8 cellular contexts compared by ENCODE assay signal in the genomic region with DNA sequence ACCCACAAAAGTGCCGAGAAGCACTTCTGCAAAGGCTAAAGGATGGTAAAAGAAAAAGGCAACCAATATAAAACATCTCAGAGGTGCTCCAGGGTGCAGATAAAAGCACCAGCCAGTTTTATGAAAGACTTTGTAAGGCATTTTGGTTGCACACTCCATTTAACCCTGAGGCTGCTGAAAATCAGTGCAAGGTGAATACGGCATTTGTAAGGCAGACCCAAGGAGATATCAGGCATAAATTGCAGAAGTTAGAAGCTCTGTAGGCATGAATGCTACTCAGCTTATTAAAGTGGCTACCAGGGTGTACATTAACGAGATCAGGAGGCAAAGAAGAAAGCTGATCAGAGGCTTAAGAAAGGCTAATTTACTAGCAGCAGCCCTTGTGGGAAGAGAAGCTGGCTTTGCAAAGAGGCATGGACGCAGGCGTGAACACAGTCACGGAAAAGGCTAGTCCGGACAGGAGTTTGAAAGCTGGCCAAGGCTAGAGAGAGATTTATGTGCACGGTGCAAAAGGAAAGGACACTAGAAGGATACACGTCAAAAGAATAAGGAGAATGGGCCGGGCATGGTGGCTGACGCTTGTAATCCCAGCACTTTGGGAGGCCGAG.
DNase-seq lines count a peak whose midpoint lies in the region; ATAC-seq and TF ChIP-seq lines count a peak whose summit lies in the region.

No MANE protein-coding gene starts in this region.

- H3K4me1 Mint-ChIP-seq in activated naive CD4-positive, alpha-beta T cell treated with anti-CD3 and anti-CD28 coated beads for 36 hours (ENCODE audit: low read depth), result peaks cover 22% of the 10 kb centered on the region
- H3K4me1 Mint-ChIP-seq in memory B cell, result peaks cover 20% of the 10 kb centered on the region

- H3K4me1 ChIP-seq in breast epithelium (peaks cover 0 to 2% of the 10 kb centered on the region in 2 donors), urinary bladder (ENCODE audit: insufficient read depth) (no peaks in the 10 kb centered on the region)

- H3K27me3 Mint-ChIP-seq in activated naive CD4-positive, alpha-beta T cell treated with anti-CD3 and anti-CD28 coated beads for 36 hours (ENCODE audit: low read depth), result no peaks in the 10 kb centered on the region
- no peaks in the 10 kb centered on the region for H3K27me3 Mint-ChIP-seq in memory B cell

- peak overlapping the region; percentile 68 to 82 for H3K27ac ChIP-seq in breast epithelium
- H3K27ac ChIP-seq in urinary bladder (ENCODE audit: low read depth), result no peak overlapping the region

- peak overlapping the region; percentile 48 to 67 (median 54) for H3K4me3 ChIP-seq in breast epithelium
- H3K4me3 ChIP-seq in urinary bladder (ENCODE audit: low read depth, low read length), result peak overlapping the region; percentile 32

- ATAC-seq in memory B cell (ENCODE audit: low read depth), result no peak

- H3K4me3 Mint-ChIP-seq in activated naive CD4-positive, alpha-beta T cell treated with anti-CD3 and anti-CD28 coated beads for 36 hours, result peak overlapping the region; percentile 78
- peak overlapping the region; percentile 89 for H3K4me3 Mint-ChIP-seq in memory B cell

- H3K9me3 Mint-ChIP-seq in activated naive CD4-positive, alpha-beta T cell treated with anti-CD3 and anti-CD28 coated beads for 36 hours, result no peaks in the 10 kb centered on the region
- H3K9me3 Mint-ChIP-seq in memory B cell, result no peaks in the 10 kb centered on the region

- intact Hi-C loops in activated naive CD4-positive, alpha-beta T cell treated with anti-CD3 and anti-CD28 coated beads for 36 hours (cut with micrococcal nuclease), result loop anchor here (2.0 kb wide), 2 partner anchors 36 to 100 kb away; partner anchors contain the start of gene ZNF429
- intact Hi-C loops in breast epithelium (cut with DNase I; ENCODE audit: low total_unique reads), result no loop called here

- DNase-seq in activated naive CD4-positive, alpha-beta T cell treated with anti-CD3 and anti-CD28 coated beads for 36 hours, result no peak
- DNase-seq in activated naive CD4-positive, alpha-beta T cell treated with Interleukin-2 at 50 U/mL for 16 hours, result no peak
- peak in 1 of 2 donors; percentile 30 for DNase-seq in breast epithelium (ENCODE audit: low spot score in 2 of 2)
- no peak for DNase-seq in memory B cell (ENCODE audit: low spot score in 2 of 2)
- no peak for DNase-seq in activated gamma-delta T cell (lab: John Stamatoyannopoulos, UW)
- DNase-seq in NCI-H510A (lab: John Stamatoyannopoulos, UW), result no peak
- DNase-seq in SHP77 treated with DMSO at 0.1 percent for 48 hours (lab: John Stamatoyannopoulos, UW), result no peak

- CTCF ChIA-PET in activated naive CD4-positive, alpha-beta T cell treated with anti-CD3 and anti-CD28 coated beads for 36 hours (lab: Charles Lee), result interaction anchor here (1.0 to 1.1 kb wide), 2 partner anchors 10 to 94 kb away, joined by 4 read pairs; no protein-coding TSS in a partner anchor

- peak overlapping the region; percentile 82 for H3K27ac Mint-ChIP-seq in activated naive CD4-positive, alpha-beta T cell treated with anti-CD3 and anti-CD28 coated beads for 36 hours
- H3K27ac Mint-ChIP-seq in memory B cell, result peak overlapping the region; percentile 93

- no peaks in the 10 kb centered on the region for H3K36me3 Mint-ChIP-seq in activated naive CD4-positive, alpha-beta T cell treated with anti-CD3 and anti-CD28 coated beads for 36 hours (ENCODE audit: low read depth)
- no peaks in the 10 kb centered on the region for H3K36me3 Mint-ChIP-seq in memory B cell

- no peaks in the 10 kb centered on the region for H3K27me3 ChIP-seq in breast epithelium

- TF ChIP-seq POLR2A in breast epithelium (IDR thresholded peaks at IDR 0.05), result no peak

- no peak for TF ChIP-seq CTCF in breast epithelium (IDR thresholded peaks at IDR 0.05)

- H3K9me3 ChIP-seq in breast epithelium, result no peaks in the 10 kb centered on the region

- WGBS in urinary bladder, result 15% methylated on average over 12 of the region's 12 CpGs

- H3K36me3 ChIP-seq in breast epithelium (no peaks in the 10 kb centered on the region), urinary bladder (ENCODE audit: insufficient read depth) (no peaks in the 10 kb centered on the region)
